ENCODE assay signal across 8 cellular contexts in genomic region chr11:64803163-64803845, GRCh38. TPM values are rescaled to one million over a fixed set of nuclear protein-coding genes. Genes with fewer than 3 reads are reported as not detected.
DNase-seq lines count a peak whose midpoint lies in the region; ATAC-seq and TF ChIP-seq lines count a peak whose summit lies in the region.

MAP4K2 (minus strand) TSS chr11:64803214; CDS start chr11:64803149, 65 bp downstream.

- no peak within 1 kb of the TSS for H3K27ac ChIP-seq in neural cell (ENCODE audit: low read length)

- H3K27me3 Mint-ChIP-seq in stimulated activated naive CD8-positive, alpha-beta T cell treated with anti-CD3 and anti-CD28 coated beads, Interleukin-15, Interleukin-2, amounts not matched to agents 100 ng/mL and 50 ng/mL, for 24 hours, result no peaks in the 10 kb centered on the region

- no peaks in the 10 kb centered on the region for H3K9me3 Mint-ChIP-seq in stimulated activated naive CD8-positive, alpha-beta T cell treated with anti-CD3 and anti-CD28 coated beads, Interleukin-15, Interleukin-2, amounts not matched to agents 100 ng/mL and 50 ng/mL, for 24 hours

- H3K27ac Mint-ChIP-seq in stimulated activated naive CD8-positive, alpha-beta T cell treated with anti-CD3 and anti-CD28 coated beads, Interleukin-15, Interleukin-2, amounts not matched to agents 100 ng/mL and 50 ng/mL, for 24 hours, result peak within 1 kb of the TSS; percentile 89

- H3K4me3 Mint-ChIP-seq in stimulated activated naive CD8-positive, alpha-beta T cell treated with anti-CD3 and anti-CD28 coated beads, Interleukin-15, Interleukin-2, amounts not matched to agents 100 ng/mL and 50 ng/mL, for 24 hours, result peak within 1 kb of the TSS; percentile 87

- H3K4me3 ChIP-seq in neural cell (ENCODE audit: low read length), result peak within 1 kb of the TSS; percentile 67

- peaks cover 9% of the 10 kb centered on the region for H3K36me3 ChIP-seq in neural cell (ENCODE audit: insufficient read depth, low read length)

- DNase-seq in COR-L47 (lab: John Stamatoyannopoulos, UW) (peak; percentile 87), SHP77 treated with DMSO at 0.1 percent for 48 hours (lab: John Stamatoyannopoulos, UW) (peak; percentile 30), activated gamma-delta T cell (lab: John Stamatoyannopoulos, UW) (peak; percentile 78), fibroblast of the conjunctiva (ENCODE audit: low read depth) (peak; percentile 60)

- peaks cover 18% of the 10 kb centered on the region for H3K36me3 Mint-ChIP-seq in stimulated activated naive CD8-positive, alpha-beta T cell treated with anti-CD3 and anti-CD28 coated beads, Interleukin-15, Interleukin-2, amounts not matched to agents 100 ng/mL and 50 ng/mL, for 24 hours (ENCODE audit: low read depth)

- H3K27me3 ChIP-seq in neural cell (ENCODE audit: insufficient read depth, low read depth, low read length), result no peaks in the 10 kb centered on the region

- H3K9me3 ChIP-seq in neural cell (ENCODE audit: low read length), result no peaks in the 10 kb centered on the region

- peak; percentile 31; the same call in 1 of the 2 replicates for TF ChIP-seq CTCF in LNCAP (IDR thresholded peaks at IDR 0.05)
- peak; percentile 49 for TF ChIP-seq CTCF in neural cell (IDR thresholded peaks at IDR 0.05; ENCODE audit: poor library complexity, severe bottlenecking)

- peak within 1 kb of the TSS; percentile 88 for H3K4me2 ChIP-seq in neural cell (ENCODE audit: low read length)

- no peaks in the 10 kb centered on the region for H4K20me1 ChIP-seq in neural cell (ENCODE audit: insufficient read depth)

- H3F3A ChIP-seq in neural cell (ENCODE audit: insufficient read depth, low read length, poor library complexity, severe bottlenecking), result no peaks in the 10 kb centered on the region

- H3K9me2 ChIP-seq in neural cell (ENCODE audit: insufficient read depth, low read length), result no peaks in the 10 kb centered on the region

- peak; percentile 24 for TF ChIP-seq RAD21 in neural cell (conservative IDR thresholded peaks at IDR 0.05)

- no peak within 1 kb of the TSS for H2AFZ ChIP-seq in neural cell (ENCODE audit: low read depth, low read length)

- peak within 1 kb of the TSS; percentile 54 for H3K9ac ChIP-seq in neural cell (ENCODE audit: low read length)

- peaks cover 37% of the 10 kb centered on the region for H3K4me1 Mint-ChIP-seq in stimulated activated naive CD8-positive, alpha-beta T cell treated with anti-CD3 and anti-CD28 coated beads, Interleukin-15, Interleukin-2, amounts not matched to agents 100 ng/mL and 50 ng/mL, for 24 hours (ENCODE audit: low read depth)

- TF ChIP-seq EP300 in neural cell (conservative IDR thresholded peaks at IDR 0.05; ENCODE audit: poor library complexity, severe bottlenecking), result no peak

- H3K79me2 ChIP-seq in neural cell (replicated peaks; ENCODE audit: insufficient read depth, low read length), result no peaks in the 10 kb centered on the region

- peak; percentile 64 for ATAC-seq in GM21515 (IDR thresholded peaks at IDR 0.05; ENCODE audit: unreplicated experiment)

TF ChIP-seq in neural cell, 6 proteins besides CTCF, POLR2A, EP300 and RAD21:
- no peak for TF ChIP-seq EZH2 (IDR thresholded peaks at IDR 0.05; ENCODE audit: borderline replicate concordance, insufficient read depth, low read length, poor library complexity, severe bottlenecking)
- TF ChIP-seq MXI1 (conservative IDR thresholded peaks at IDR 0.05; ENCODE audit: poor library complexity, severe bottlenecking), result peak; percentile 27

RNA-seq across cellular contexts. Expression of gene MAP4K2, which starts in this region (rescaled TPM):
- 12.4 and 13.2 TPM in 2 replicates for polyA plus RNA-seq in neural cell
- 9.5 and 9.7 TPM in 2 replicates for polyA minus RNA-seq in neural cell

Comparison
In these comparisons a context has a peak if more than half of its experiments do, and no peak if none do; other contexts are left out.
1. DNase-seq: peak in every context shown above with its lines; median percentile 87 in COR-L47; 78 in activated gamma-delta T cell; 60 in fibroblast of the conjunctiva; 30 in SHP77 treated with DMSO at 0.1 percent for 48 hours.